In the genomic region with DNA sequence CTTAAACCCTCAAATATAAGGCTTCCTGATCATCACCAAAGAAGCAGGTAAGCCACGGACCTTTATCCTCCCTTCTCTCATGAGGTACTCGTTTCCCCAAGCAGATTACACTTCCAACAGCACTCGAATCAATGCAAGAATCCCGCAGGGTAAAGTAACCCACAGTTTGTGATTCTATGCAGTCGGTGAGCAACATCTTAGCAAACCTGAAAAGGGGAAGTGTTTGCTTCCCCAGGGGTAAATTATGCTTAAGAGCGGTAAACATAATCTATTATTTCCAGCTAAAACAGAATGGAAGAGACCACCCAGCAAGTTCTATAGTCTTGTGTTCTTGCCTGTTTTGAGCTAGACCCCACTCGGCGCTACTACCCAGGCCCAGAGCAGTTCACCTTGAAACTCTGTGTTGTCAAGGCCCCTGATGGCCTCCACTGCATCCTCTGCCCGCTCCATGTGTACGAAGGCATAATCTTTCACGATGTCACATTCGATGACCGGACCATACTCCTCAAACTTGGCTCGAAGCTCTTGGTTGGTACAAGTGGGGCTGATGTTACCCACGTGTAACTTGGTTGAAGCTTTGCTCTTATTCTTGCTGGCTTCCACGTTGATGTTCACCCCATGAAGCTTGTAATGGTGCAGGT, we compare ENCODE assay signal across 2 cellular contexts.
TF ChIP-seq lines count a peak whose summit lies in the region.

No MANE protein-coding gene starts in this region.

TF ChIP-seq in GM12891, 5 proteins besides CTCF, POLR2A, EP300 and RAD21:
- TF ChIP-seq SPI1 (IDR thresholded peaks at IDR 0.05; ENCODE audit: low read depth, low read length) (peak; percentile 91), POU2F2 (IDR thresholded peaks at IDR 0.05; ENCODE audit: low read depth, low read length) (no peak)

TF ChIP-seq in H1, 55 proteins besides CTCF, POLR2A, EP300 and RAD21:
- TF ChIP-seq, protein P1, sequence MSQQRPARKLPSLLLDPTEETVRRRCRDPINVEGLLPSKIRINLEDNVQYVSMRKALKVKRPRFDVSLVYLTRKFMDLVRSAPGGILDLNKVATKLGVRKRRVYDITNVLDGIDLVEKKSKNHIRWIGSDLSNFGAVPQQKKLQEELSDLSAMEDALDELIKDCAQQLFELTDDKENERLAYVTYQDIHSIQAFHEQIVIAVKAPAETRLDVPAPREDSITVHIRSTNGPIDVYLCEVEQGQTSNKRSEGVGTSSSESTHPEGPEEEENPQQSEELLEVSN (IDR thresholded peaks at IDR 0.05) = no peak
- no peak for TF ChIP-seq POLR2AphosphoS5 (IDR thresholded peaks at IDR 0.05; ENCODE audit: low read depth, low read length)
- TF ChIP-seq PHF8 (conservative IDR thresholded peaks at IDR 0.05; ENCODE audit: low read depth, low read length) = no peak
